In genomic region chr2:202238234-202239197, GRCh38 we compare ENCODE assay signal across 8 cellular contexts.
A peak's percentile ranks its signal among the peaks of the same experiment; 100 is the strongest.
DNase-seq lines count a peak whose midpoint lies in the region; ATAC-seq and TF ChIP-seq lines count a peak whose summit lies in the region.

Gene SUMO1 (minus strand): TSS chr2:202238597. CDS start chr2:202238451, 146 bp downstream.

- no peaks in the 10 kb centered on the region for H3K27me3 Mint-ChIP-seq in central memory CD8-positive, alpha-beta T cell

- H3K4me3 Mint-ChIP-seq in central memory CD8-positive, alpha-beta T cell = peak within 1 kb of the TSS; percentile 98

- H3K36me3 Mint-ChIP-seq in central memory CD8-positive, alpha-beta T cell (ENCODE audit: insufficient read depth) = peaks cover 10% of the 10 kb centered on the region

- peak within 1 kb of the TSS; percentile 97 for H3K27ac Mint-ChIP-seq in central memory CD8-positive, alpha-beta T cell (ENCODE audit: low read depth)

- no peak for TF ChIP-seq CTCF in AG09319 (IDR thresholded peaks at IDR 0.05; ENCODE audit: low read depth, low read length)

- peaks cover 32% of the 10 kb centered on the region for H3K4me1 Mint-ChIP-seq in central memory CD8-positive, alpha-beta T cell

- H3K9me3 Mint-ChIP-seq in central memory CD8-positive, alpha-beta T cell = no peaks in the 10 kb centered on the region

- peak; percentile 39 for DNase-seq in AG09319 (ENCODE audit: extremely low read depth, low read depth)
- DNase-seq in NCI-H446 (lab: John Stamatoyannopoulos, UW) = peak; percentile 89 to 90
- DNase-seq in central memory CD8-positive, alpha-beta T cell (ENCODE audit: low spot score in 2 of 2) = peak; percentile 82 to 85
- DNase-seq in iris pigment epithelial cell (ENCODE audit: low read depth) = peak; percentile 88
- peak; percentile 86 to 90 for DNase-seq in stimulated activated CD4-positive, alpha-beta T cell treated with anti-CD3 and anti-CD28 coated beads, Interleukin-12 subunit alpha, Interleukin-12 subunit beta, amount 100 ng/mL, for 24 hours (ENCODE audit: low read depth in 2 of 2)

- ATAC-seq in GM19035 (IDR thresholded peaks at IDR 0.05; ENCODE audit: unreplicated experiment) = peak; percentile 98
- peak; percentile 95 for ATAC-seq in HG03342 (IDR thresholded peaks at IDR 0.05; ENCODE audit: unreplicated experiment)
- ATAC-seq in activated CD4-positive, CD25-positive, alpha-beta regulatory T cell treated with anti-CD3 and anti-CD28 coated beads, Interleukin-2, amount 50 U/mL, for 24 hours = peak; percentile 95 to 98
- peak; percentile 93 for ATAC-seq in central memory CD8-positive, alpha-beta T cell (replicated peaks; ENCODE audit: extremely low read depth, poor library complexity, severe bottlenecking)

Comparison
In these comparisons a context has a peak if more than half of its experiments do, and no peak if none do; other contexts are left out.
1. Peak in every context shown above with its lines: DNase-seq and ATAC-seq.
2. DNase-seq: peak in every context shown above with its lines; median percentile 90 in NCI-H446; 88 in iris pigment epithelial cell; 88 in stimulated activated CD4-positive, alpha-beta T cell treated with anti-CD3 and anti-CD28 coated beads, Interleukin-12 subunit alpha, Interleukin-12 subunit beta, amount 100 ng/mL, for 24 hours; 84 in central memory CD8-positive, alpha-beta T cell; 39 in AG09319.